10 cellular contexts compared by ENCODE assay signal in genomic region chr17:33292981-33293867, GRCh38. TPM values are rescaled to one million over a fixed set of nuclear protein-coding genes. Genes with fewer than 3 reads are reported as not detected.
DNase-seq lines count a peak whose midpoint lies in the region; ATAC-seq and TF ChIP-seq lines count a peak whose summit lies in the region.
"Had no signal": no experiment of that assay in that cellular context is flagged by ENCODE, and none has a peak within 500 bp of the region (broad histone marks: within the 10 kb centered on the region; RNA-seq: fewer than 3 reads in every experiment).

ASIC2 (minus strand) TSS chr17:33293295.

- H3K4me3 ChIP-seq in heart left ventricle (peak within 1 kb of the TSS in 9 of 12 donors; percentile 3 to 46 (median 34)), urinary bladder (ENCODE audit: low read depth, low read length) (peak within 1 kb of the TSS; percentile 48)

- no peak for TF ChIP-seq CTCF in heart left ventricle (IDR thresholded peaks at IDR 0.05)

- H3K4me1 ChIP-seq in heart left ventricle (peaks cover 0 to 24% (median 8%) of the 10 kb centered on the region in 12 donors), urinary bladder (ENCODE audit: insufficient read depth) (peaks cover 4% of the 10 kb centered on the region)

- TF ChIP-seq POLR2A in heart left ventricle (IDR thresholded peaks at IDR 0.05) = no peak

- H3K36me3 ChIP-seq in heart left ventricle = no peaks in the 10 kb centered on the region
- H3K36me3 ChIP-seq in urinary bladder (ENCODE audit: insufficient read depth) = no peaks in the 10 kb centered on the region

- no peak within 1 kb of the TSS for H3K27ac ChIP-seq in heart left ventricle
- no peak within 1 kb of the TSS for H3K27ac ChIP-seq in urinary bladder (ENCODE audit: low read depth)

- peak in 2 of 4 donors; percentile 33 to 44 for ATAC-seq in heart left ventricle
- ATAC-seq in Right ventricle myocardium superior (ENCODE audit: poor library complexity) = no peak
- no peak for ATAC-seq in GM21737 (IDR thresholded peaks at IDR 0.05; ENCODE audit: unreplicated experiment)

- DNase-seq in heart left ventricle (no peak), Right ventricle myocardium superior (no peak), astrocyte of the hippocampus (ENCODE audit: low read depth, low spot score) (peak; percentile 46), kidney tubule cell (ENCODE audit: low spot score) (peak; percentile 78), NCI-H1436 (lab: John Stamatoyannopoulos, UW) (no peak)
- DNase-seq in stimulated activated CD4-positive, alpha-beta T cell treated with anti-CD3 and anti-CD28 coated beads, Interleukin-4, amount 100 ng/mL, for 4 hours = no peak
- DNase-seq: activated B cell treated with CpG ODN at 0.5 μM for 24 hours, COR-L47 had no signal

- WGBS in heart left ventricle, 4 donors = 8 to 17% (median 11%) methylated on average over 32 to 68 of the region's 68 CpGs
- 9% methylated on average over 68 of the region's 68 CpGs for WGBS in urinary bladder

- intact Hi-C loops in heart left ventricle (cut with DNase I) (no loop called here), Right ventricle myocardium superior (cut with DNase I) (no loop called here)

- no peaks in the 10 kb centered on the region for H3K9me3 ChIP-seq in heart left ventricle

- H3K27me3 ChIP-seq in heart left ventricle = peaks cover 25 to 72% (median 50%) of the 10 kb centered on the region in 9 donors

RNA-seq across cellular contexts. Expression of gene ASIC2, which starts in this region (rescaled TPM):
- total RNA-seq in heart left ventricle = 1 to 10 TPM in 1 of 9 donors, not detected in 8; 1.1 TPM
- not detected for polyA plus RNA-seq in heart left ventricle
- not detected for total RNA-seq in Right ventricle myocardium superior
- 1.1 TPM for total RNA-seq in urinary bladder
- polyA plus RNA-seq in urinary bladder = 0.09 TPM
- total RNA-seq: activated B cell treated with CpG ODN at 0.5 μM for 24 hours had no signal

Comparison
In these comparisons a context has a peak if more than half of its experiments do, and no peak if none do; other contexts are left out.
1. DNase-seq: peak in astrocyte of the hippocampus (single experiment) and kidney tubule cell (single experiment); none in heart left ventricle (0 of 5), Right ventricle myocardium superior (single experiment), stimulated activated CD4-positive, alpha-beta T cell treated with anti-CD3 and anti-CD28 coated beads, Interleukin-4, amount 100 ng/mL, for 4 hours (0 of 2) and NCI-H1436 (single experiment).